8 cellular contexts compared by ENCODE assay signal in the genomic region with DNA sequence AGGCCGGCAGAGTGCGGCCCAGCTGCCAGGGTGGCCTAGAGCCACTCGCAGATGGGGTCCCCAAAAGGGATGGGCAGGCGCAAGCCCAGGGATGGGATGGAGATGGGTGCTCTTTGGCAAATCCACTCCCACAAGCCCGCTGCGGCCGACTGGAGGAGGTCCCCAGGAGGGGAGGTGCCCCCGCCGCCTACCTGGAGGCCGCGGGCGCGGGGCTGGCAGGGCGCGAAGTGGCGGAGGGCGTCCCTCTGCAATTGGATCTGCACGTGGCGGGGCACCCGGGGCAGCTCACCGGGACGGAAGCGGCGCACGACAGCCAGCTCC. TPM values are rescaled to one million over a fixed set of nuclear protein-coding genes. Genes with fewer than 3 reads are reported as not detected.
A peak's percentile ranks its signal among the peaks of the same experiment; 100 is the strongest.
DNase-seq lines count a peak whose midpoint lies in the region; ATAC-seq and TF ChIP-seq lines count a peak whose summit lies in the region.

No MANE protein-coding gene starts in this region.

- peaks cover 22% of the 10 kb centered on the region for H3K36me3 Mint-ChIP-seq in Caco-2 (ENCODE audit: insufficient read depth, unreplicated experiment)
- H3K36me3 Mint-ChIP-seq in naive B cell = no peaks in the 10 kb centered on the region

- H3K9ac ChIP-seq in KMS-11 = peak overlapping the region; percentile 78

- H3K4me1 ChIP-seq in Caco-2 (peaks cover 19% of the 10 kb centered on the region; the same call in 1 of the 2 replicates), KMS-11 (ENCODE audit: low read depth, poor library complexity, severe bottlenecking) (peaks cover 15% of the 10 kb centered on the region)

- no peak for TF ChIP-seq CTCF in Caco-2 (IDR thresholded peaks at IDR 0.05; ENCODE audit: insufficient read depth in 1 of 2, low read depth in 1 of 2, low read length in 1 of 2, severe bottlenecking in 1 of 2, unreplicated experiment in 1 of 2)
- no peak for TF ChIP-seq CTCF in KMS-11 (conservative IDR thresholded peaks at IDR 0.05; ENCODE audit: low read depth, low read length)

- 0 out of 2 replicates have a peak, but pooled peaks cover 5% of the 10 kb centered on the region for H3K79me2 ChIP-seq in KMS-11 (ENCODE audit: insufficient read depth, low read depth)

- H3K4me3 Mint-ChIP-seq in Caco-2 (ENCODE audit: unreplicated experiment) (peak overlapping the region; percentile 100), naive B cell (peak overlapping the region; percentile 89 to 99 (median 94))

- no TSS peak for BruUV-seq in Caco-2 (replicated peaks; lab: Mats Ljungman, UMichigan)

- H3K27me3 ChIP-seq in Caco-2 (replicated peaks; ENCODE audit: control insufficient read depth, insufficient read depth, low read length) (no peaks in the 10 kb centered on the region), KMS-11 (ENCODE audit: insufficient read depth, low read depth) (no peaks in the 10 kb centered on the region)

- H3K9me3 ChIP-seq in Caco-2 = no peaks in the 10 kb centered on the region

- DNase-seq in Caco-2 (no peak), naive B cell (no peak), CD1c-positive myeloid dendritic cell (ENCODE audit: extremely low spot score) (no peak), NCI-H1105 (lab: John Stamatoyannopoulos, UW) (no peak), NCI-H2081 (lab: John Stamatoyannopoulos, UW) (no peak)

- peak overlapping the region; percentile 81 for H3K4me2 ChIP-seq in KMS-11

- H4K20me1 ChIP-seq in KMS-11 (ENCODE audit: insufficient read depth) = no peaks in the 10 kb centered on the region

- CTCF ChIA-PET in Caco-2 (lab: Charles Lee) = interaction anchor here (2.1 to 2.4 kb wide), 3 partner anchors 15 to 78 kb away, joined by 9 to 19 read pairs (median 15); partner anchors contain the start of genes HOMEZ and PABPN1

- intact Hi-C loops in Caco-2 (cut with micrococcal nuclease; ENCODE audit: unreplicated experiment) = loop anchor here (1.0 to 5.0 kb wide), 3 partner anchors 16 to 180 kb away; partner anchors contain the start of genes HOMEZ and PABPN1

- H3K9me3 Mint-ChIP-seq in Caco-2 (ENCODE audit: unreplicated experiment) (no peaks in the 10 kb centered on the region), naive B cell (no peaks in the 10 kb centered on the region)

- H3K4me1 Mint-ChIP-seq in Caco-2 (ENCODE audit: low read depth, unreplicated experiment) (peaks cover 7% of the 10 kb centered on the region), naive B cell (peaks cover 22 to 37% (median 36%) of the 10 kb centered on the region in 3 donors)

- H3K4me3 ChIP-seq in Caco-2 (ENCODE audit: low read depth, low read length) (peak overlapping the region; percentile 66), KMS-11 (IDR thresholded peaks at IDR 0.05; ENCODE audit: insufficient read depth, low read depth, low read length) (no peak overlapping the region)

- peak overlapping the region; percentile 76 for H3K27ac ChIP-seq in KMS-11
- peak overlapping the region; percentile 96 for H3K27ac ChIP-seq in cingulate gyrus (ENCODE audit: low read depth, low read length)

- POLR2A ChIA-PET in Caco-2 (lab: Charles Lee) = interaction anchor here (1.5 to 3.9 kb wide), 2 partner anchors 16 to 19 kb away, joined by 12 to 39 read pairs; partner anchors contain the start of genes HOMEZ and PABPN1

- peak overlapping the region; percentile 69 for H2AFZ ChIP-seq in KMS-11 (ENCODE audit: low read depth)

- H3K27me3 Mint-ChIP-seq in Caco-2 (ENCODE audit: insufficient read depth, unreplicated experiment) (no peaks in the 10 kb centered on the region), naive B cell (no peaks in the 10 kb centered on the region)

- H3K27ac Mint-ChIP-seq in Caco-2 (ENCODE audit: unreplicated experiment) (peak overlapping the region; percentile 90), naive B cell (peak overlapping the region; percentile 92 to 99 (median 97))

- ATAC-seq in GM21515 (IDR thresholded peaks at IDR 0.05; ENCODE audit: unreplicated experiment) = peak; percentile 9
- ATAC-seq in naive B cell (ENCODE audit: low read depth in 2 of 2) = peak; percentile 11 to 12

- H3K36me3 ChIP-seq in Caco-2 (ENCODE audit: control insufficient read depth, insufficient read depth, low read length) (no peaks in the 10 kb centered on the region), KMS-11 (ENCODE audit: insufficient read depth) (no peaks in the 10 kb centered on the region)

RNA-seq across cellular contexts. Expression of gene PPP1R3E, which starts 0.7 kb away (rescaled TPM):
- total RNA-seq in Caco-2 (2022) = 5.9 and 8.6 TPM in 2 replicates
- 10 to 100 TPM in 1 of 6 donors, 1 to 10 TPM in 5; 3.9 to 11.8 (median 5.1) TPM for polyA plus RNA-seq in naive B cell (ENCODE audit: low read depth in 6 of 6)

RNA-seq across cellular contexts. Expression of gene BCL2L2, which starts 4.7 kb away (rescaled TPM):
- 19.1 and 20.8 TPM in 2 replicates for total RNA-seq in Caco-2 (2022)
- polyA plus RNA-seq in naive B cell (ENCODE audit: low read depth in 6 of 6) = under 1 TPM in 3 of 6 donors, not detected in 3; 0.22 to 0.72 (median 0.28) TPM

RNA-seq across cellular contexts. Expression of gene HOMEZ, which starts 16.0 kb away (rescaled TPM):
- 7.4 and 7.6 TPM in 2 replicates for total RNA-seq in Caco-2 (2022)
- polyA plus RNA-seq in naive B cell (ENCODE audit: low read depth in 6 of 6) = 1 to 10 TPM; 1.0 to 6.9 (median 4.8) TPM

RNA-seq across cellular contexts. Expression of gene PABPN1, which starts 19.3 kb away (rescaled TPM):
- total RNA-seq in Caco-2 (2022) = 196 and 202 TPM in 2 replicates
- 100 to 1,000 TPM; 114 to 160 (median 145) TPM for polyA plus RNA-seq in naive B cell (ENCODE audit: low read depth in 6 of 6)

RNA-seq across cellular contexts. Expression of gene SLC22A17, which starts 50.8 kb away (rescaled TPM):
- total RNA-seq in Caco-2 (2022) = 3.1 and 3.7 TPM in 2 replicates
- under 1 TPM in 2 of 6 donors, not detected in 4; 0.29 to 0.66 TPM for polyA plus RNA-seq in naive B cell (ENCODE audit: low read depth in 6 of 6)
